In the genomic region with DNA sequence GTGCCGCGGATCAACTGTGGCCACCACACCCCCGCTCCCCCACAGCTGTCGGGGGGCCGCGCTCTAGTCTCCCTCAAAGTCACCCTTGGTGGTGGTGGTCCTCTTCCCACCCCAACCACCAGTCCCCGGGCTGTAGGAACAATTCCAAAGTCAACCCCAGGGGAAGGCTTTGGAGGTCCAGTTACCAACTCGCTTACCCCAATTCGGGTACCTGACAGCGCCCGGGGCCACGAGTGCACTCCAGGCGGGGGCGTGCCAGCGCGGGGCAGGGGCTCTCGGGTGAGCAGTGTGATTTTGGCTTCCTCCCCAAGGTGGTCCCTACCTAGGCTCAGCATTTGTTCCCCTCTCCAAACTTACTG, we compare ENCODE assay signal across 8 cellular contexts. TPM values are rescaled to one million over a fixed set of nuclear protein-coding genes. Genes with fewer than 3 reads are reported as not detected.
DNase-seq lines count a peak whose midpoint lies in the region; ATAC-seq and TF ChIP-seq lines count a peak whose summit lies in the region.

No MANE protein-coding gene starts in this region.

- H3K4me1 Mint-ChIP-seq in endothelial cell (ENCODE audit: unreplicated experiment) = peaks cover 34% of the 10 kb centered on the region

- H3K36me3 ChIP-seq in ovary = no peaks in the 10 kb centered on the region

- TF ChIP-seq POLR2A in ovary (IDR thresholded peaks at IDR 0.05) = no peak

- H3K9me3 Mint-ChIP-seq in endothelial cell (ENCODE audit: unreplicated experiment) = no peaks in the 10 kb centered on the region

- H3K27me3 ChIP-seq in ovary = no peaks in the 10 kb centered on the region

- peaks cover 14% of the 10 kb centered on the region for H3K4me1 ChIP-seq in ovary (ENCODE audit: insufficient read depth)

- no peak for ATAC-seq in HG03378 (IDR thresholded peaks at IDR 0.05; ENCODE audit: unreplicated experiment)

- in situ Hi-C loops in KBM-7 (cut with MboI; ENCODE audit: low pct_unique_long_range_greater_than_20kb, low sequenced_read_pairs) = no loop called here

- TF ChIP-seq CTCF in endothelial cell (IDR thresholded peaks at IDR 0.05; ENCODE audit: unreplicated experiment) = no peak
- no peak for TF ChIP-seq CTCF in ovary (IDR thresholded peaks at IDR 0.05)

- H3K27ac Mint-ChIP-seq in endothelial cell (ENCODE audit: unreplicated experiment) = peak overlapping the region; percentile 42

- TF ChIP-seq EP300 in ovary (IDR thresholded peaks at IDR 0.05) = no peak

- peaks cover 10% of the 10 kb centered on the region for H3K27me3 Mint-ChIP-seq in endothelial cell (ENCODE audit: unreplicated experiment)

- no peaks in the 10 kb centered on the region for H3K9me3 ChIP-seq in ovary

- H3K4me3 Mint-ChIP-seq in endothelial cell (ENCODE audit: unreplicated experiment) = peak overlapping the region; percentile 87

- peaks cover 3% of the 10 kb centered on the region for H3K36me3 Mint-ChIP-seq in endothelial cell (ENCODE audit: low read depth, unreplicated experiment)

- intact Hi-C loops in ovary (cut with DNase I) = loop anchor here (2.0 to 10.0 kb wide), 8 partner anchors 91 to 1023 kb away; no protein-coding TSS in a partner anchor

- DNase-seq in stimulated activated CD4-positive, alpha-beta T cell treated with anti-CD3 and anti-CD28 coated beads, Interleukin-12 subunit alpha, Interleukin-12 subunit beta, amount 100 ng/mL, for 4 hours = peak; percentile 28
- DNase-seq in stimulated activated CD4-positive, alpha-beta T cell treated with anti-CD3 and anti-CD28 coated beads, Interleukin-1b, Interleukin-23, amount 100 ng/mL, for 48 hours = no peak
- peak; percentile 37 to 41 for DNase-seq in activated CD4-positive, alpha-beta T cell treated with anti-CD3 and anti-CD28 coated beads for 4 hours
- DNase-seq in endothelial cell (ENCODE audit: low spot score) (peak; percentile 61), ovary (peak in 3 of 5 donors; percentile 50 to 69 (median 61)), DMS114 treated with DMSO at 0.1 percent for 48 hours (lab: John Stamatoyannopoulos, UW; ENCODE audit: unreplicated experiment) (no peak), KBM-7 (no peak)

- peak overlapping the region; percentile 58 to 86 for H3K27ac ChIP-seq in ovary

- peak overlapping the region; percentile 56 for H3K4me3 ChIP-seq in ovary

- WGBS in ovary, 3 donors = 0 to 2% (median 2%) methylated on average over 12 to 17 of the region's 17 CpGs

RNA-seq across cellular contexts. Expression of a gene that starts 0.6 kb away (rescaled TPM):
- total RNA-seq in endothelial cell (ENCODE audit: unreplicated experiment) = 102 TPM
- total RNA-seq in ovary = 100 to 1,000 TPM in 2 of 7 donors, 10 to 100 TPM in 5; 30.3 to 117 (median 86.3) TPM
- polyA plus RNA-seq in ovary = 10 to 100 TPM; 36.5 to 40.3 TPM

Comparison
In these comparisons a context has a peak if more than half of its experiments do, and no peak if none do; other contexts are left out.
1. DNase-seq: peak in stimulated activated CD4-positive, alpha-beta T cell treated with anti-CD3 and anti-CD28 coated beads, Interleukin-12 subunit alpha, Interleukin-12 subunit beta, amount 100 ng/mL, for 4 hours (single experiment), activated CD4-positive, alpha-beta T cell treated with anti-CD3 and anti-CD28 coated beads for 4 hours (2 of 2), endothelial cell (single experiment) and ovary (3 of 5); none in stimulated activated CD4-positive, alpha-beta T cell treated with anti-CD3 and anti-CD28 coated beads, Interleukin-1b, Interleukin-23, amount 100 ng/mL, for 48 hours (single experiment), DMS114 treated with DMSO at 0.1 percent for 48 hours (single experiment) and KBM-7 (single experiment).